In the genomic region with DNA sequence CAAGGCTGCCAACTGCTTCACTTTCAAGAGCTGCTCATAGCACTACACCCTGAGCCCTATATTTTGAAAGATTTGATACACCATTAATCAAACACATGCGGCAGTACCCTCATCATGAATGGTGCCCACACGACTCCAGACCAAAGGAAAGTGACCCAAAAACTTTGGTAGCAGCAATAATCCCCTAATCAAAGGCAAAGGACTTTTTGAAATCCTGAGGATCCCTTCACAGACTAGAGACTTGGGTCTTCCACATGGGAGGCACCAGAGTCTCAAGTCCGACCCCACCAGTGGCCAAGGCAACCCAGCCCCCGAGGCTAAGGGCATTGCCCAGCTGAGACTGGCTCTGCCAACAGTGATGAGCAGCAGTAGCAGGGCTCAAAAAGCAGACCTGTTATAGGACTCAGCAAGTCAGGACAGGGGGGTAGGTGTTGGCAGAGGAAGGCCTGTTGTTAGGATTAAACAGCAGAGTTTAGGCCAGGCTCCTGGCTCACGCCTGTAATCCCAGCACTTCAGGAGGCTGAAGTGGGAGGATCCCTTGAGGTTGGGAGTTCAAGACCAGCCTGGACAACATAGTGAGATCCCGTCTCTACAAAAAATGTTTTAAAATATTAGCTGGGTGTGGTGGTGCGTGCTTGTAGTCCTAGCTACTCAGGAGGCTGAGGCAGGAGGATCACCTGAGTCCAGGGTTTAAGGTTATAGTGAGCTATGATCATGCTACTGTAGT, we compare ENCODE assay signal across 9 cellular contexts. TPM values are rescaled to one million over a fixed set of nuclear protein-coding genes. Genes with fewer than 3 reads are reported as not detected.
DNase-seq lines count a peak whose midpoint lies in the region; ATAC-seq and TF ChIP-seq lines count a peak whose summit lies in the region.
"Had no signal": no experiment of that assay in that cellular context is flagged by ENCODE, and none has a peak within 500 bp of the region (broad histone marks: within the 10 kb centered on the region; RNA-seq: fewer than 3 reads in every experiment).

No MANE protein-coding gene starts in this region.

- H3K4me1 ChIP-seq in left ventricle myocardium inferior (peaks cover 76% of the 10 kb centered on the region), mucosa of rectum (ENCODE audit: control insufficient read depth in 2 of 2, insufficient read depth in 2 of 2, low read length in 2 of 2) (peaks cover 36 to 40% of the 10 kb centered on the region in 2 donors), vagina (peaks cover 56% of the 10 kb centered on the region)

- peaks cover 60% of the 10 kb centered on the region for H3K4me1 Mint-ChIP-seq in activated naive CD8-positive, alpha-beta T cell treated with anti-CD3 and anti-CD28 coated beads, Interleukin-2, amount 50 U/mL, for 24 hours

- H3K27ac Mint-ChIP-seq in activated naive CD8-positive, alpha-beta T cell treated with anti-CD3 and anti-CD28 coated beads, Interleukin-2, amount 50 U/mL, for 24 hours, result peak overlapping the region; percentile 86

- peak overlapping the region in 1 of 2 donors; percentile 9 for H3K9ac ChIP-seq in mucosa of rectum (ENCODE audit: low read depth in 1 of 2, low read length in 2 of 2)

- H3K4me3 Mint-ChIP-seq in activated naive CD8-positive, alpha-beta T cell treated with anti-CD3 and anti-CD28 coated beads, Interleukin-2, amount 50 U/mL, for 24 hours, result peak overlapping the region; percentile 97

- no peak for TF ChIP-seq POLR2A in vagina (IDR thresholded peaks at IDR 0.05)

- H3K27ac ChIP-seq in left ventricle myocardium inferior (replicated peaks) (peak overlapping the region; percentile 96), mucosa of rectum (ENCODE audit: low read depth in 2 of 2, low read length in 2 of 2) (peak overlapping the region; percentile 33 to 50), vagina (peak overlapping the region; percentile 96)

- intact Hi-C loops in left ventricle myocardium inferior (cut with micrococcal nuclease), result no loop called here
- intact Hi-C loops in left ventricle myocardium superior (cut with micrococcal nuclease), result no loop called here
- intact Hi-C loops in vagina (cut with DNase I), result loop anchor here (5.0 kb wide), 1 partner anchor 78 kb away; a partner anchor contains a TSS

- H3K4me3 ChIP-seq in left ventricle myocardium inferior (peak overlapping the region; percentile 95), mucosa of rectum (ENCODE audit: low read length in 2 of 2) (peak overlapping the region in 1 of 2 donors; percentile 11), vagina (peak overlapping the region; percentile 17 to 25)

- H3K27me3 ChIP-seq in left ventricle myocardium inferior (ENCODE audit: low read depth), result no peaks in the 10 kb centered on the region
- H3K27me3 ChIP-seq in mucosa of rectum (ENCODE audit: control insufficient read depth in 2 of 2, insufficient read depth in 2 of 2, low read length in 2 of 2), result no peaks in the 10 kb centered on the region
- H3K27me3 ChIP-seq in vagina, result no peaks in the 10 kb centered on the region

- H3K27me3 Mint-ChIP-seq in activated naive CD8-positive, alpha-beta T cell treated with anti-CD3 and anti-CD28 coated beads, Interleukin-2, amount 50 U/mL, for 24 hours, result no peaks in the 10 kb centered on the region

- TF ChIP-seq CTCF in left ventricle myocardium inferior (IDR thresholded peaks at IDR 0.05; ENCODE audit: borderline replicate concordance) (no peak), vagina (IDR thresholded peaks at IDR 0.05) (no peak)

- H3K36me3 ChIP-seq in left ventricle myocardium inferior (peaks cover 33% of the 10 kb centered on the region), mucosa of rectum (ENCODE audit: control insufficient read depth in 2 of 2, insufficient read depth in 2 of 2, low read length in 2 of 2) (peaks cover 26 to 33% of the 10 kb centered on the region in 2 donors), vagina (peaks cover 0 to 23% of the 10 kb centered on the region in 2 donors)

- H3K36me3 Mint-ChIP-seq in activated naive CD8-positive, alpha-beta T cell treated with anti-CD3 and anti-CD28 coated beads, Interleukin-2, amount 50 U/mL, for 24 hours (ENCODE audit: low read depth), result peaks cover 44% of the 10 kb centered on the region

- no peaks in the 10 kb centered on the region for H3K9me3 Mint-ChIP-seq in activated naive CD8-positive, alpha-beta T cell treated with anti-CD3 and anti-CD28 coated beads, Interleukin-2, amount 50 U/mL, for 24 hours

- DNase-seq in left ventricle myocardium inferior (no peak), left ventricle myocardium superior (no peak), vagina (ENCODE audit: extremely low spot score in 2 of 2) (no peak), AG20443 (ENCODE audit: low spot score) (no peak)
- DNase-seq in activated naive CD8-positive, alpha-beta T cell treated with anti-CD3 and anti-CD28 coated beads, Interleukin-2, amount 50 U/mL, for 24 hours, result no peak
- DNase-seq in activated CD4-positive, CD25-positive, alpha-beta regulatory T cell treated with anti-CD3 and anti-CD28 coated beads, Interleukin-2, amount 50 U/mL, for 72 hours, result no peak
- DNase-seq: effector CD4-positive, alpha-beta T cell had no signal

- H3K9me3 ChIP-seq in left ventricle myocardium inferior (replicated peaks) (no peaks in the 10 kb centered on the region), mucosa of rectum (ENCODE audit: control insufficient read depth in 2 of 2, low read length in 2 of 2) (no peaks in the 10 kb centered on the region), vagina (no peaks in the 10 kb centered on the region)

- ATAC-seq in left ventricle myocardium superior, result no peak
- ATAC-seq in activated naive CD8-positive, alpha-beta T cell treated with anti-CD3 and anti-CD28 coated beads, Interleukin-2, amount 50 U/mL, for 24 hours, result no peak
- ATAC-seq in HG03565 (IDR thresholded peaks at IDR 0.05; ENCODE audit: unreplicated experiment), result no peak

RNA-seq across cellular contexts. Expression of a gene that starts 3.2 kb away (rescaled TPM):
- total RNA-seq in left ventricle myocardium inferior, result 17.2 TPM
- 19.5 TPM for total RNA-seq in left ventricle myocardium superior
- total RNA-seq in vagina, result 70.0 TPM

RNA-seq across cellular contexts. Expression of a gene that starts 50.2 kb away (rescaled TPM):
- total RNA-seq in left ventricle myocardium inferior (8.2 TPM), left ventricle myocardium superior (8.1 TPM), vagina (9.8 TPM)

Comparison
In these comparisons a context has a peak if more than half of its experiments do, and no peak if none do; other contexts are left out.
1. H3K27ac ChIP-seq: peak in every context shown above with its lines; median percentile 96 in left ventricle myocardium inferior; 96 in vagina; 42 in mucosa of rectum.